Comparison of ENCODE assay signal across 8 cellular contexts in the genomic region with DNA sequence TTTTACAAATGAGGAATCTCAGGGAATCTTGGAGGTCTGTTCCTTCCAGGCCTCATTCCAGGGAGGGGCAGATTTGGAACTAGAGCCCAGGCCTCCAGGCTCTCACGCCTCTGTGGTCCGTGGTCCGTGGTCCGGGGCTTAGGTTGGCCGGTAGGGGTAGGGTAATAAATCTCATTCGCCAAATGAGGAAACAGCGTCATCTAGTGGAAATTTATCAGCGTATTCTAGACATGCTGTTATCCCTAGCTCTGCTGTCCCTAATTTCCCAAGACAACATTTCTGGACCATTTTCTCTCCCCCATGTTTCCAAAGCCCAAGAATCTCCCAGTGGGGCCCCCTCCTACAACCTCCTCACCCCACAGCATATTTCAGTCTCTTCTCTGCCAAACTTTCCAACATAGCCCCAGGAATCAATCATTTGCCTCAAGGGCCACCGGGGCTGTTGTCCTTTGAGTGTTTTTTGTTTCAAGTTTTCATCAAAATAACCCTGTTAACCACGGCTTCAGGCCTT.
DNase-seq lines count a peak whose midpoint lies in the region; ATAC-seq and TF ChIP-seq lines count a peak whose summit lies in the region.

No MANE protein-coding gene starts in this region.

- ATAC-seq in GM18907 (IDR thresholded peaks at IDR 0.05; ENCODE audit: unreplicated experiment) = peak; percentile 86
- ATAC-seq in HG03175 (IDR thresholded peaks at IDR 0.05; ENCODE audit: unreplicated experiment) = peak; percentile 81
- peak; percentile 94 for ATAC-seq in mucosa of descending colon

- no peak overlapping the region for H3K27ac ChIP-seq in thyroid gland

- TF ChIP-seq CTCF in CD14-positive monocyte (IDR thresholded peaks at IDR 0.05) = peak; percentile 90
- TF ChIP-seq CTCF in WI38 (IDR thresholded peaks at IDR 0.05; ENCODE audit: low read depth, low read length) = peak; percentile 83
- TF ChIP-seq CTCF in epithelial cell of esophagus (IDR thresholded peaks at IDR 0.05; ENCODE audit: insufficient read depth, low read depth, low read length, missing control alignments) = peak; percentile 93
- peak; percentile 37 for TF ChIP-seq CTCF in mucosa of descending colon (IDR thresholded peaks at IDR 0.05)
- peak; percentile 65 to 99 (median 90) for TF ChIP-seq CTCF in thyroid gland (IDR thresholded peaks at IDR 0.05)

- H3K9me3 Mint-ChIP-seq in CD14-positive monocyte = peaks cover 0 to 19% (median 12%) of the 10 kb centered on the region in 7 donors

- H3K27me3 ChIP-seq in thyroid gland = no peaks in the 10 kb centered on the region

- peaks cover 6% of the 10 kb centered on the region for H3K4me1 Mint-ChIP-seq in CD14-positive monocyte

- H3K36me3 ChIP-seq in mucosa of descending colon (ENCODE audit: low read depth) (no peaks in the 10 kb centered on the region), thyroid gland (no peaks in the 10 kb centered on the region)

- no peak for TF ChIP-seq POLR2A in thyroid gland (IDR thresholded peaks at IDR 0.05)

- H3K4me3 Mint-ChIP-seq in CD14-positive monocyte = no peak overlapping the region

- peak; percentile 54 for DNase-seq in CD14-positive monocyte (ENCODE audit: low spot score)
- peak; percentile 75 for DNase-seq in NCI-H2227 (lab: John Stamatoyannopoulos, UW; ENCODE audit: unreplicated experiment)
- peak; percentile 83 for DNase-seq in epithelial cell of esophagus (ENCODE audit: low read depth)
- DNase-seq in mucosa of descending colon = peak in 1 of 3 donors; percentile 67
- DNase-seq in thyroid gland = peak; percentile 27 to 45

- 12% methylated on average over 10 of the region's 10 CpGs for WGBS in thyroid gland, 2 donors

- no peaks in the 10 kb centered on the region for H3K36me3 Mint-ChIP-seq in CD14-positive monocyte

- H3K27me3 Mint-ChIP-seq in CD14-positive monocyte (ENCODE audit: low read depth in 3 of 3) = peaks cover 0 to 2% (median 0%) of the 10 kb centered on the region in 3 donors

- intact Hi-C loops in CD14-positive monocyte (cut with micrococcal nuclease) = loop anchor here (2.0 to 5.0 kb wide), 4 partner anchors 59 to 666 kb away; no protein-coding TSS in a partner anchor
- intact Hi-C loops in mucosa of descending colon (cut with DNase I, micrococcal nuclease) = loop anchor here (5.0 to 10.0 kb wide), 2 partner anchors 648 to 651 kb away; no protein-coding TSS in a partner anchor
- intact Hi-C loops in thyroid gland (cut with DNase I) = loop anchor here (5.0 kb wide), 1 partner anchor 651 kb away; no protein-coding TSS in a partner anchor

- H3K4me3 ChIP-seq in WI38 (ENCODE audit: low read depth, low read length) = no peak overlapping the region
- no peak overlapping the region for H3K4me3 ChIP-seq in epithelial cell of esophagus (ENCODE audit: low read length)
- H3K4me3 ChIP-seq in mucosa of descending colon = no peak overlapping the region
- H3K4me3 ChIP-seq in thyroid gland (replicated peaks in 1 of 3) = no peak overlapping the region

- H3K4me1 ChIP-seq in mucosa of descending colon (ENCODE audit: low read depth) (no peaks in the 10 kb centered on the region), thyroid gland (peaks cover 4 to 18% of the 10 kb centered on the region in 2 donors)

- H3K9me3 ChIP-seq in mucosa of descending colon = no peaks in the 10 kb centered on the region
- no peaks in the 10 kb centered on the region for H3K9me3 ChIP-seq in thyroid gland

- H3K27ac Mint-ChIP-seq in CD14-positive monocyte = peak overlapping the region in 2 of 7 donors; percentile 0 to 23

Comparison
In these comparisons a context has a peak if more than half of its experiments do, and no peak if none do; other contexts are left out.
1. CTCF ChIP-seq: peak in every context shown above with its lines; median percentile 93 in epithelial cell of esophagus; 90 in CD14-positive monocyte; 90 in thyroid gland; 83 in WI38; 37 in mucosa of descending colon.